8 cellular contexts compared by ENCODE assay signal in genomic region chr3:42572278-42572677, GRCh38. TPM values are rescaled to one million over a fixed set of nuclear protein-coding genes. Genes with fewer than 3 reads are reported as not detected.
DNase-seq lines count a peak whose midpoint lies in the region; ATAC-seq and TF ChIP-seq lines count a peak whose summit lies in the region.

No MANE protein-coding gene starts in this region.

- DNase-seq in BJ (ENCODE audit: low read depth) (no peak), NCI-H526 (lab: John Stamatoyannopoulos, UW) (peak; percentile 13 to 60), cerebellar cortex (ENCODE audit: low spot score) (peak; percentile 44), memory B cell (ENCODE audit: low spot score in 2 of 2) (no peak)

- no peak overlapping the region for H3K27ac Mint-ChIP-seq in memory B cell

- H3K4me3 Mint-ChIP-seq in memory B cell = no peak overlapping the region

- CTCF ChIA-PET in BJ (lab: Yijun Ruan, JAX) = interaction anchor here (0.9 to 2.2 kb wide), 7 partner anchors 13 to 211 kb away, joined by 3 to 7 read pairs (median 4); no protein-coding TSS in a partner anchor

- peaks cover 14% of the 10 kb centered on the region for H3K4me1 Mint-ChIP-seq in memory B cell

- H3K36me3 ChIP-seq in BJ (ENCODE audit: control insufficient read depth, insufficient read depth, low read length) = no peaks in the 10 kb centered on the region; the same call in 1 of the 2 replicates

- H3K4me3 ChIP-seq in BJ (ENCODE audit: low read depth, low read length) = no peak overlapping the region

- H3K9me3 Mint-ChIP-seq in memory B cell = peaks cover 10% of the 10 kb centered on the region

- ATAC-seq in memory B cell (ENCODE audit: low read depth) = peak; percentile 68
- ATAC-seq in HG02970 (IDR thresholded peaks at IDR 0.05; ENCODE audit: low FRiP score, unreplicated experiment) = no peak
- ATAC-seq in GM21390 (IDR thresholded peaks at IDR 0.05; ENCODE audit: unreplicated experiment) = no peak
- ATAC-seq in GM21515 (IDR thresholded peaks at IDR 0.05; ENCODE audit: unreplicated experiment) = no peak

- H3K36me3 Mint-ChIP-seq in memory B cell = peaks cover 47% of the 10 kb centered on the region

- no peaks in the 10 kb centered on the region for H3K27me3 Mint-ChIP-seq in memory B cell

- POLR2A ChIA-PET in BJ (lab: Charles Lee) = no interaction called here

- H3K27me3 ChIP-seq in BJ (ENCODE audit: control insufficient read depth, insufficient read depth, low read length) = no peaks in the 10 kb centered on the region

- TF ChIP-seq CTCF in BJ (IDR thresholded peaks at IDR 0.05; ENCODE audit: insufficient read depth, low read depth, low read length) (peak; percentile 61), GM12874 (IDR thresholded peaks at IDR 0.05; ENCODE audit: insufficient read depth, low read depth, low read length) (peak; percentile 55)

RNA-seq across cellular contexts. Expression of gene SEC22C, which starts 9.5 kb away (rescaled TPM):
- 45.9 and 47.8 TPM in 2 replicates for polyA plus RNA-seq in BJ (2011; rRNA removed)
- 16.2 and 22.8 TPM in 2 replicates for polyA minus RNA-seq in BJ (2011; rRNA and poly(A)+ RNA removed)

RNA-seq across cellular contexts. Expression of gene SS18L2, which starts 18.4 kb away (rescaled TPM):
- polyA plus RNA-seq in BJ (2011; rRNA removed) = 19.7 and 25.7 TPM in 2 replicates
- polyA minus RNA-seq in BJ (2011; rRNA and poly(A)+ RNA removed) = 4.9 and 7.6 TPM in 2 replicates

RNA-seq across cellular contexts. Expression of gene NKTR, which starts 28.2 kb away (rescaled TPM):
- polyA plus RNA-seq in BJ (2011; rRNA removed) = 19.0 and 37.6 TPM in 2 replicates
- polyA minus RNA-seq in BJ (2011; rRNA and poly(A)+ RNA removed) = 13.5 and 17.2 TPM in 2 replicates

Comparison
In these comparisons a context has a peak if more than half of its experiments do, and no peak if none do; other contexts are left out.
1. DNase-seq: peak in NCI-H526 (2 of 2) and cerebellar cortex (single experiment); none in BJ (single experiment) and memory B cell (0 of 2).